8 cellular contexts compared by ENCODE assay signal in genomic region chr13:79936368-79937136, GRCh38.
DNase-seq lines count a peak whose midpoint lies in the region; ATAC-seq and TF ChIP-seq lines count a peak whose summit lies in the region.

No MANE protein-coding gene starts in this region.

- H3K4me1 ChIP-seq in mesenchymal stem cell (ENCODE audit: control insufficient read depth, insufficient read depth, low read depth, low read length) = peaks cover 4% of the 10 kb centered on the region
- H3K4me1 ChIP-seq in upper lobe of left lung = no peaks in the 10 kb centered on the region
- no peaks in the 10 kb centered on the region for H3K4me1 ChIP-seq in adrenal gland (replicated peaks in 1 of 2)

- DNase-seq in NCI-H446 treated with DMSO at 0.1 percent for 48 hours (lab: John Stamatoyannopoulos, UW) (peak; percentile 10), epidermal melanocyte (ENCODE audit: insufficient read length, low spot score) (peak; percentile 65), mesenchymal stem cell (peak; percentile 99), upper lobe of left lung (no peak), adrenal gland (no peak), COLO668 (lab: John Stamatoyannopoulos, UW; ENCODE audit: unreplicated experiment) (no peak)
- no peak for DNase-seq in activated CD4-positive, alpha-beta T cell treated with anti-CD3 and anti-CD28 coated beads, Interleukin-2, amount 10 ng/mL, durations not matched to agents 24 days and 14 days
- DNase-seq in T-helper 2 cell treated with Interferon-gamma antibody and Interleukin-4, amounts not matched to agents 5 μg/mL and 100 μg/mL, for 36 hours (ENCODE audit: low spot score) = no peak

- peak overlapping the region; percentile 96 for H2BK5ac ChIP-seq in mesenchymal stem cell (ENCODE audit: low read depth, low read length, poor library complexity, severe bottlenecking)

- H3K27ac ChIP-seq in mesenchymal stem cell (ENCODE audit: low read length, poor library complexity, severe bottlenecking) (peak overlapping the region; percentile 100), upper lobe of left lung (peak overlapping the region; percentile 41 to 59 (median 52)), adrenal gland (peak overlapping the region in 2 of 5 donors; percentile 22 to 40)

- peak overlapping the region; percentile 87 for H3K9ac ChIP-seq in mesenchymal stem cell (ENCODE audit: low read length)

- H3K9me3 ChIP-seq in mesenchymal stem cell (ENCODE audit: control insufficient read depth, low read length) (no peaks in the 10 kb centered on the region), upper lobe of left lung (no peaks in the 10 kb centered on the region), adrenal gland (replicated peaks in 1 of 3) (no peaks in the 10 kb centered on the region)

- no peak overlapping the region for H3K23ac ChIP-seq in mesenchymal stem cell (ENCODE audit: low read length in 2 of 2)

- H3K27me3 Mint-ChIP-seq in activated CD4-positive, alpha-beta T cell treated with anti-CD3 and anti-CD28 coated beads, Interleukin-2, amount 10 ng/mL, durations not matched to agents 24 days and 14 days = no peaks in the 10 kb centered on the region
- no peaks in the 10 kb centered on the region for H3K27me3 Mint-ChIP-seq in T-helper 2 cell treated with Interferon-gamma antibody and Interleukin-4, amounts not matched to agents 5 μg/mL and 100 μg/mL, for 36 hours (ENCODE audit: low read depth)

- no peak overlapping the region for H3K4me3 Mint-ChIP-seq in activated CD4-positive, alpha-beta T cell treated with anti-CD3 and anti-CD28 coated beads, Interleukin-2, amount 10 ng/mL, durations not matched to agents 24 days and 14 days
- H3K4me3 Mint-ChIP-seq in T-helper 2 cell treated with Interferon-gamma antibody and Interleukin-4, amounts not matched to agents 5 μg/mL and 100 μg/mL, for 36 hours = no peak overlapping the region

- no peak overlapping the region for H2AFZ ChIP-seq in mesenchymal stem cell (ENCODE audit: low read depth, low read length)

- H4K91ac ChIP-seq in mesenchymal stem cell (ENCODE audit: low read length) = peak overlapping the region; percentile 48

- H2BK15ac ChIP-seq in mesenchymal stem cell (ENCODE audit: low read depth, poor library complexity, severe bottlenecking) = no peak overlapping the region

- peak; percentile 82 to 91 for ATAC-seq in upper lobe of left lung (ENCODE audit: low FRiP score in 2 of 2)

- H2AK5ac ChIP-seq in mesenchymal stem cell (ENCODE audit: low read length, severe bottlenecking) = peak overlapping the region; percentile 100

- TF ChIP-seq CTCF in upper lobe of left lung (IDR thresholded peaks at IDR 0.05) (no peak), adrenal gland (IDR thresholded peaks at IDR 0.05) (no peak)

- H3K79me1 ChIP-seq in mesenchymal stem cell (replicated peaks; ENCODE audit: low read length, poor library complexity, severe bottlenecking) = peaks cover 3% of the 10 kb centered on the region

- no peaks in the 10 kb centered on the region for H3K36me3 ChIP-seq in mesenchymal stem cell (ENCODE audit: control insufficient read depth in 1 of 2, insufficient read depth in 2 of 2, low read depth in 1 of 2, low read length in 2 of 2)
- no peaks in the 10 kb centered on the region for H3K36me3 ChIP-seq in upper lobe of left lung
- no peaks in the 10 kb centered on the region for H3K36me3 ChIP-seq in adrenal gland (replicated peaks in 1 of 2)

- H3K14ac ChIP-seq in mesenchymal stem cell (ENCODE audit: low read length in 2 of 2) = no peak overlapping the region

- peak overlapping the region; percentile 4 to 47 for H2BK12ac ChIP-seq in mesenchymal stem cell (ENCODE audit: low read length in 2 of 2)

- H3K4me2 ChIP-seq in mesenchymal stem cell (ENCODE audit: low read length, poor library complexity, severe bottlenecking) = peak overlapping the region; percentile 45

- no peaks in the 10 kb centered on the region for H3K4me1 Mint-ChIP-seq in activated CD4-positive, alpha-beta T cell treated with anti-CD3 and anti-CD28 coated beads, Interleukin-2, amount 10 ng/mL, durations not matched to agents 24 days and 14 days
- no peaks in the 10 kb centered on the region for H3K4me1 Mint-ChIP-seq in T-helper 2 cell treated with Interferon-gamma antibody and Interleukin-4, amounts not matched to agents 5 μg/mL and 100 μg/mL, for 36 hours (ENCODE audit: low read depth)

- intact Hi-C loops in activated CD4-positive, alpha-beta T cell treated with anti-CD3 and anti-CD28 coated beads, Interleukin-2, amount 10 ng/mL, durations not matched to agents 24 days and 14 days (cut with micrococcal nuclease) = no loop called here
- intact Hi-C loops in adrenal gland (cut with DNase I) = no loop called here

- H3K4ac ChIP-seq in mesenchymal stem cell (ENCODE audit: low read depth in 1 of 2, low read length in 2 of 2) = peak overlapping the region; percentile 68 to 78

- WGBS in mesenchymal stem cell = 9% methylated on average over 12 of the region's 12 CpGs
- 62% methylated on average over 12 of the region's 12 CpGs for WGBS in upper lobe of left lung, 2 donors
- 76 to 86% (median 82%) methylated on average over 12 of the region's 12 CpGs for WGBS in adrenal gland, 4 donors

- H3K18ac ChIP-seq in mesenchymal stem cell (ENCODE audit: low read depth in 1 of 2, low read length in 2 of 2) = peak overlapping the region; percentile 77 to 82

- no peak overlapping the region for H3K27ac Mint-ChIP-seq in activated CD4-positive, alpha-beta T cell treated with anti-CD3 and anti-CD28 coated beads, Interleukin-2, amount 10 ng/mL, durations not matched to agents 24 days and 14 days
- no peak overlapping the region for H3K27ac Mint-ChIP-seq in T-helper 2 cell treated with Interferon-gamma antibody and Interleukin-4, amounts not matched to agents 5 μg/mL and 100 μg/mL, for 36 hours

- peak overlapping the region; percentile 92 for H4K8ac ChIP-seq in mesenchymal stem cell (ENCODE audit: low read length)

- H3K4me3 ChIP-seq in mesenchymal stem cell (ENCODE audit: insufficient read depth in 1 of 2, low read depth in 1 of 2, low read length in 2 of 2) (no peak overlapping the region), upper lobe of left lung (no peak overlapping the region), adrenal gland (no peak overlapping the region)

- H2BK120ac ChIP-seq in mesenchymal stem cell (ENCODE audit: low read depth, low read length) = peak overlapping the region; percentile 66

- TF ChIP-seq POLR2A in upper lobe of left lung (IDR thresholded peaks at IDR 0.05) (no peak), adrenal gland (IDR thresholded peaks at IDR 0.05) (no peak)

- H3K27me3 ChIP-seq in mesenchymal stem cell (ENCODE audit: control insufficient read depth in 1 of 2, insufficient read depth in 1 of 2, low read length in 2 of 2) (no peaks in the 10 kb centered on the region), upper lobe of left lung (no peaks in the 10 kb centered on the region), adrenal gland (no peaks in the 10 kb centered on the region)

- H3K9me3 Mint-ChIP-seq in activated CD4-positive, alpha-beta T cell treated with anti-CD3 and anti-CD28 coated beads, Interleukin-2, amount 10 ng/mL, durations not matched to agents 24 days and 14 days = no peaks in the 10 kb centered on the region
- H3K9me3 Mint-ChIP-seq in T-helper 2 cell treated with Interferon-gamma antibody and Interleukin-4, amounts not matched to agents 5 μg/mL and 100 μg/mL, for 36 hours = no peaks in the 10 kb centered on the region

- H3K36me3 Mint-ChIP-seq in activated CD4-positive, alpha-beta T cell treated with anti-CD3 and anti-CD28 coated beads, Interleukin-2, amount 10 ng/mL, durations not matched to agents 24 days and 14 days (ENCODE audit: low read depth) = no peaks in the 10 kb centered on the region
- no peaks in the 10 kb centered on the region for H3K36me3 Mint-ChIP-seq in T-helper 2 cell treated with Interferon-gamma antibody and Interleukin-4, amounts not matched to agents 5 μg/mL and 100 μg/mL, for 36 hours (ENCODE audit: low read depth)

- TF ChIP-seq EP300 in upper lobe of left lung (IDR thresholded peaks at IDR 0.05) = peak in 1 of 4 donors; percentile 24

Comparison
In these comparisons a context has a peak if more than half of its experiments do, and no peak if none do; other contexts are left out.
1. DNase-seq: peak in NCI-H446 treated with DMSO at 0.1 percent for 48 hours (single experiment), epidermal melanocyte (single experiment) and mesenchymal stem cell (single experiment); none in upper lobe of left lung (0 of 2), activated CD4-positive, alpha-beta T cell treated with anti-CD3 and anti-CD28 coated beads, Interleukin-2, amount 10 ng/mL, durations not matched to agents 24 days and 14 days (single experiment), T-helper 2 cell treated with Interferon-gamma antibody and Interleukin-4, amounts not matched to agents 5 μg/mL and 100 μg/mL, for 36 hours (single experiment), adrenal gland (0 of 7) and COLO668 (single experiment).